ENCODE assay signal across 8 cellular contexts in genomic region chr2:169828141-169828811, GRCh38. TPM values are rescaled to one million over a fixed set of nuclear protein-coding genes. Genes with fewer than 3 reads are reported as not detected.
A peak's percentile ranks its signal among the peaks of the same experiment; 100 is the strongest.
DNase-seq lines count a peak whose midpoint lies in the region; ATAC-seq and TF ChIP-seq lines count a peak whose summit lies in the region.

No MANE protein-coding gene starts in this region.

- ATAC-seq in GM21717 (IDR thresholded peaks at IDR 0.05; ENCODE audit: unreplicated experiment) (peak; percentile 38), left lobe of liver (peak; percentile 60), HG02884 (IDR thresholded peaks at IDR 0.05; ENCODE audit: unreplicated experiment) (no peak)

- peaks cover 8 to 21% of the 10 kb centered on the region in 2 donors for H3K36me3 Mint-ChIP-seq in CD4-positive, alpha-beta memory T cell

- peak overlapping the region; percentile 32 to 96 (median 94) for H3K27ac Mint-ChIP-seq in CD4-positive, alpha-beta memory T cell

- H3K27ac ChIP-seq in CD4-positive, alpha-beta memory T cell (ENCODE audit: low read depth, low read length), result peak overlapping the region; percentile 67
- H3K27ac ChIP-seq in coronary artery, result peak overlapping the region; percentile 86 to 95

- no peaks in the 10 kb centered on the region for H3K9me3 ChIP-seq in CD4-positive, alpha-beta memory T cell (ENCODE audit: control insufficient read depth in 1 of 2, low read length in 2 of 2)

- H3K36me3 ChIP-seq in CD4-positive, alpha-beta memory T cell (ENCODE audit: insufficient read depth, low read length), result no peaks in the 10 kb centered on the region

- TF ChIP-seq CTCF in coronary artery (IDR thresholded peaks at IDR 0.05), result no peak

- intact Hi-C loops in CD4-positive, alpha-beta memory T cell (cut with micrococcal nuclease), result loop anchor here (5.0 kb wide), 1 partner anchor 44 kb away; no protein-coding TSS in a partner anchor

- no peaks in the 10 kb centered on the region for H3K27me3 ChIP-seq in CD4-positive, alpha-beta memory T cell (ENCODE audit: insufficient read depth, low read length)

- H3K27me3 Mint-ChIP-seq in CD4-positive, alpha-beta memory T cell, result no peaks in the 10 kb centered on the region

- H3K4me3 Mint-ChIP-seq in CD4-positive, alpha-beta memory T cell, result peak overlapping the region; percentile 89 to 100 (median 96)

- H3K4me1 ChIP-seq in CD4-positive, alpha-beta memory T cell (ENCODE audit: insufficient read depth, low read length), result peaks cover 55% of the 10 kb centered on the region

- POLR2A ChIA-PET in CD4-positive, alpha-beta memory T cell (lab: Charles Lee; ENCODE audit: partially characterized antibody), result interaction anchor here (0.7 to 2.4 kb wide), 7 partner anchors 9 to 1860 kb away, joined by 4 to 33 read pairs (median 6); partner anchors contain the start of genes CFAP210, DYNC1I2, PHOSPHO2 and PPIG

- H3K4me1 Mint-ChIP-seq in CD4-positive, alpha-beta memory T cell, result peaks cover 37 to 70% (median 53%) of the 10 kb centered on the region in 4 donors

- H3K4me3 ChIP-seq in CD4-positive, alpha-beta memory T cell (ENCODE audit: low read length in 2 of 2), result peak overlapping the region; percentile 57 to 70
- peak overlapping the region; percentile 87 for H3K4me3 ChIP-seq in coronary artery

- CTCF ChIA-PET in CD4-positive, alpha-beta memory T cell (lab: Charles Lee; ENCODE audit: partially characterized antibody), result interaction anchor here (0.9 to 1.6 kb wide), 4 partner anchors 40 to 1101 kb away, joined by 3 to 4 read pairs (median 4); partner anchors contain the start of gene GORASP2

- peak; percentile 31 to 65 (median 39) for DNase-seq in CD4-positive, alpha-beta memory T cell
- DNase-seq in NCI-H146 treated with DMSO at 0.1 percent for 48 hours (lab: John Stamatoyannopoulos, UW; ENCODE audit: unreplicated experiment), result peak; percentile 7
- peak; percentile 19 for DNase-seq in activated CD4-positive, CD25-positive, alpha-beta regulatory T cell treated with anti-CD3 and anti-CD28 coated beads, Interleukin-2, amount 50 U/mL, for 16 hours (ENCODE audit: low read depth, low spot score)
- DNase-seq in coronary artery (ENCODE audit: low spot score), result peak; percentile 80
- peak; percentile 60 for DNase-seq in left lobe of liver (ENCODE audit: low spot score)
- peak; percentile 57 for DNase-seq in stimulated activated CD4-positive, alpha-beta T cell treated with anti-CD3 and anti-CD28 coated beads, Interleukin-4, amount 100 ng/mL, for 1 hour

- no peaks in the 10 kb centered on the region for H3K9me3 Mint-ChIP-seq in CD4-positive, alpha-beta memory T cell

RNA-seq across cellular contexts. Expression of gene UBR3, which starts 1.0 kb away (rescaled TPM):
- 10 to 100 TPM; 42.2 to 43.5 TPM for total RNA-seq in CD4-positive, alpha-beta memory T cell
- polyA plus RNA-seq in CD4-positive, alpha-beta memory T cell, result 10 to 100 TPM in 1 of 2 donors, 1 to 10 TPM in 1; 4.3 to 13.1 TPM
- 27.6 TPM for total RNA-seq in left lobe of liver

RNA-seq across cellular contexts. Expression of gene METTL5, which starts 3.6 kb away (rescaled TPM):
- 10 to 100 TPM; 44.4 to 50.4 TPM for total RNA-seq in CD4-positive, alpha-beta memory T cell
- 100 to 1,000 TPM; 116 to 166 TPM for polyA plus RNA-seq in CD4-positive, alpha-beta memory T cell
- total RNA-seq in left lobe of liver, result 15.2 TPM

RNA-seq across cellular contexts. Expression of gene SSB, which starts 29.6 kb away (rescaled TPM):
- total RNA-seq in CD4-positive, alpha-beta memory T cell, result 100 to 1,000 TPM; 112 to 114 TPM
- 100 to 1,000 TPM; 112 to 149 TPM for polyA plus RNA-seq in CD4-positive, alpha-beta memory T cell
- 21.4 TPM for total RNA-seq in left lobe of liver

Comparison
In these comparisons a context has a peak if more than half of its experiments do, and no peak if none do; other contexts are left out.
1. DNase-seq: peak in every context shown above with its lines; median percentile 80 in coronary artery; 60 in left lobe of liver; 57 in stimulated activated CD4-positive, alpha-beta T cell treated with anti-CD3 and anti-CD28 coated beads, Interleukin-4, amount 100 ng/mL, for 1 hour; 39 in CD4-positive, alpha-beta memory T cell; 19 in activated CD4-positive, CD25-positive, alpha-beta regulatory T cell treated with anti-CD3 and anti-CD28 coated beads, Interleukin-2, amount 50 U/mL, for 16 hours; 7 in NCI-H146 treated with DMSO at 0.1 percent for 48 hours.